Comparison of ENCODE assay signal across 8 cellular contexts in the genomic region with DNA sequence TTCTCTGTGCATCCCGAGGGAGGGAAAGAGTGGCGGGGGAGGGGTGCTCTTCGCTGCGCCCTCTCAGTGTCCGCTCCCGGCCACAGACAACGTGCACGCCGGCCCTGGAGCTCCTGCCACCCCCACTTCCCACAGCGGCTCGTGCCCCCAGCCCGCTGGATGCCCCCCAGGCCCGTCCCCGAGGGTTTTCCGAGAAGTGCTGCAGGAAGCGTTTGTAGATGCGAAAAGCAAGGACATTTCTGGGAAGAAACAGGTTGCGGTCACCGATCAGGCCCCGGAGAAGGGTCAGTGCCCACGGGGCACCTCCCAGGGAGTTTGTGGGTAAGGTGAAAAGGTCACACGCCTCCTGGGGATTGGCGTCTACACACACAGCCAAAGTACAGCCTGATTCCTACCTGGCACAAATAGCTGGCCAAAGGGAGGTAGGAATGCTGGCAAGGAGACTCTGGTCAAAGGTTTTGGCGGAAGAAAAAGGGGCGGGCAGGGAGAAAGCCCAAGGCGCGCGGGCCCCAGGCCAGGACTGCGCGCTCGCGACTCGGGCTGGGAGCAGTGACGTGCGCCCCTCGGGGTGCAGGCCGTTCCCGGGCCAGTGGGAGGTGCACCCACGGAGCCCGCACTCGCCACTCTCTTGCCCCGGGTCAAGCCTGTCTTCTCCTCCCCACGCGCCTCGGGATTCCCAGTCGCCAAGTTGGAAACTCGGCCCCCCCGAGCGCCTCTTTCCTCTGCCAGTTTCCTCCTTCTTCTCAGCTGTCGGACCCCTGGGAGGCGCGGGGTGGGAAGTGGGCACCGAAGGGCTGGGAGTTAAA. TPM values are rescaled to one million over a fixed set of nuclear protein-coding genes. Genes with fewer than 3 reads are reported as not detected.
DNase-seq lines count a peak whose midpoint lies in the region; ATAC-seq and TF ChIP-seq lines count a peak whose summit lies in the region.

No MANE protein-coding gene starts in this region.

- ATAC-seq in HG03039 (IDR thresholded peaks at IDR 0.05; ENCODE audit: unreplicated experiment) (no peak), GM18870 (IDR thresholded peaks at IDR 0.05; ENCODE audit: unreplicated experiment) (no peak)

- H2AFZ ChIP-seq in MM.1S (ENCODE audit: low read length): peak overlapping the region; percentile 87

- peak overlapping the region; percentile 97; the same call in 1 of the 2 replicates for H3K4me2 ChIP-seq in MM.1S (ENCODE audit: low read depth, low read length)

- TF ChIP-seq POLR2A in breast epithelium (IDR thresholded peaks at IDR 0.05) (no peak), spleen (IDR thresholded peaks at IDR 0.05) (no peak)

- no peaks in the 10 kb centered on the region for H3F3A ChIP-seq in MM.1S (ENCODE audit: insufficient read depth, low read length)

- H3K27ac ChIP-seq in MM.1S (ENCODE audit: low read length) (no peak overlapping the region), breast epithelium (peak overlapping the region; percentile 84 to 94), spleen (peak overlapping the region; percentile 71 to 94 (median 91))

- H3K9ac ChIP-seq in MM.1S (ENCODE audit: low read length): no peak overlapping the region

- DNase-seq in EH (ENCODE audit: low read depth) (peak; percentile 69), MM.1S (no peak), breast epithelium (ENCODE audit: low spot score in 2 of 2) (peak; percentile 43 to 54), iris pigment epithelial cell (ENCODE audit: low read depth) (peak; percentile 61), spleen (peak; percentile 82), cerebellum (ENCODE audit: low spot score) (no peak)

- no peaks in the 10 kb centered on the region for H3K36me3 ChIP-seq in MM.1S (replicated peaks; ENCODE audit: insufficient read depth, low read length)
- H3K36me3 ChIP-seq in breast epithelium: no peaks in the 10 kb centered on the region
- no peaks in the 10 kb centered on the region for H3K36me3 ChIP-seq in spleen

- WGBS in spleen, 5 donors: 0 to 2% (median 2%) methylated on average over 34 to 53 of the region's 53 CpGs

- TF ChIP-seq CTCF in MM.1S (IDR thresholded peaks at IDR 0.05; ENCODE audit: low read length) (no peak), breast epithelium (IDR thresholded peaks at IDR 0.05) (no peak), spleen (IDR thresholded peaks at IDR 0.05 in 8 of 11, conservative IDR thresholded peaks at IDR 0.05 in 3 of 11) (peak in 1 of 11 experiments; percentile 10)

- H3K79me2 ChIP-seq in MM.1S (ENCODE audit: low read length): no peaks in the 10 kb centered on the region

- H3K4me3 ChIP-seq in MM.1S (ENCODE audit: low read length) (peak overlapping the region; percentile 76; the same call in 1 of the 2 replicates), breast epithelium (peak overlapping the region; percentile 75 to 82 (median 75)), spleen (peak overlapping the region; percentile 48 to 73 (median 54))

- H3K9me3 ChIP-seq in MM.1S (replicated peaks; ENCODE audit: insufficient read depth, low read length) (no peaks in the 10 kb centered on the region), breast epithelium (no peaks in the 10 kb centered on the region), spleen (no peaks in the 10 kb centered on the region)

- intact Hi-C loops in breast epithelium (cut with DNase I; ENCODE audit: low total_unique reads): loop anchor here (5.0 kb wide), 1 partner anchor 1401 kb away; no protein-coding TSS in a partner anchor
- intact Hi-C loops in spleen (cut with DNase I; ENCODE audit: low total_unique reads): no loop called here

- peaks cover 12% of the 10 kb centered on the region for H3K27me3 ChIP-seq in MM.1S (replicated peaks; ENCODE audit: insufficient read depth, low read length)
- no peaks in the 10 kb centered on the region for H3K27me3 ChIP-seq in breast epithelium
- H3K27me3 ChIP-seq in spleen (replicated peaks in 1 of 7): peaks cover 0 to 67% (median 24%) of the 10 kb centered on the region in 7 donors

- H4K20me1 ChIP-seq in MM.1S (ENCODE audit: insufficient read depth, low read length): no peaks in the 10 kb centered on the region

- H3K4me1 ChIP-seq in MM.1S (ENCODE audit: low read length): no peaks in the 10 kb centered on the region
- H3K4me1 ChIP-seq in breast epithelium: no peaks in the 10 kb centered on the region
- peaks cover 0 to 50% (median 36%) of the 10 kb centered on the region in 6 donors for H3K4me1 ChIP-seq in spleen

- H3K9me2 ChIP-seq in MM.1S (replicated peaks; ENCODE audit: insufficient read depth, low read length): no peaks in the 10 kb centered on the region

RNA-seq across cellular contexts. Expression of gene NRP1, which starts 1.5 kb away (rescaled TPM):
- total RNA-seq in breast epithelium: 10 to 100 TPM; 50.8 to 76.0 (median 74.7) TPM
- total RNA-seq in spleen: 100 to 1,000 TPM in 6 of 7 donors, 10 to 100 TPM in 1; 96.8 to 202 (median 145) TPM
- 1 to 10 TPM; 4.8 to 8.7 (median 7.3) TPM for polyA plus RNA-seq in spleen
- 35.0 TPM for total RNA-seq in cerebellum

Comparison
In these comparisons a context has a peak if more than half of its experiments do, and no peak if none do; other contexts are left out.
1. DNase-seq: peak in EH (single experiment), breast epithelium (2 of 2), iris pigment epithelial cell (single experiment) and spleen (single experiment); none in MM.1S (single experiment) and cerebellum (single experiment).
2. Peak in every context shown above with its lines, with median percentiles within 50 percentile points of each other: H3K4me3 ChIP-seq.